In genomic region chr5:31531888-31532710, GRCh38 we compare ENCODE assay signal across 1 cellular context.
TF ChIP-seq lines count a peak whose summit lies in the region.

Gene C5orf22 (plus strand): TSS chr5:31532301. CDS start chr5:31532393, 92 bp downstream.
Gene DROSHA (minus strand): TSS chr5:31532093. CDS start chr5:31529059, 3,034 bp downstream.

TF ChIP-seq in GM12878, 131 proteins besides CTCF, POLR2A, EP300 and RAD21 (continued from another document):
- TF ChIP-seq STAT3 (IDR thresholded peaks at IDR 0.05; ENCODE audit: low read depth, low read length) (no peak), CBX5 (IDR thresholded peaks at IDR 0.05; ENCODE audit: low read depth) (0 out of 2 replicates have a peak, but pooled peaks have one; percentile 4), NFYA (IDR thresholded peaks at IDR 0.05; ENCODE audit: borderline replicate concordance, low read depth, low read length) (peak; percentile 37), MAX (IDR thresholded peaks at IDR 0.05; ENCODE audit: low read depth, low read length) (0 out of 2 replicates have a peak, but pooled peaks have one; percentile 4), TBL1XR1 (IDR thresholded peaks at IDR 0.05; ENCODE audit: low read depth, low read length) (0 out of 2 replicates have a peak, but pooled peaks have one; percentile 11), NR2F1 (conservative IDR thresholded peaks at IDR 0.05) (peak; percentile 28; the same call in 1 of the 2 replicates), SKIL (IDR thresholded peaks at IDR 0.05; ENCODE audit: low read depth, poor library complexity, severe bottlenecking) (peak; percentile 41), RUNX3 (IDR thresholded peaks at IDR 0.05; ENCODE audit: low read length) (no peak; the same call in 1 of the 2 replicates), ZNF622 (IDR thresholded peaks at IDR 0.05) (no peak), HCFC1 (IDR thresholded peaks at IDR 0.05; ENCODE audit: low read length) (peak; percentile 47), RBBP5 (conservative IDR thresholded peaks at IDR 0.05) (0 out of 2 replicates have a peak, but pooled peaks have one; percentile 18), RCOR1 (conservative IDR thresholded peaks at IDR 0.05; ENCODE audit: low read depth, low read length) (0 out of 2 replicates have a peak, but pooled peaks have one; percentile 46), RELB (IDR thresholded peaks at IDR 0.05; ENCODE audit: low read depth) (peak; percentile 74), BMI1 (IDR thresholded peaks at IDR 0.05; ENCODE audit: borderline replicate concordance) (no peak), SIN3A (IDR thresholded peaks at IDR 0.05; ENCODE audit: low read depth, low read length) (peak; percentile 70), EED (IDR thresholded peaks at IDR 0.05; ENCODE audit: low read depth) (peak; percentile 83), FOXM1 (IDR thresholded peaks at IDR 0.05; ENCODE audit: low read depth, low read length) (no peak)
